In genomic region chr4:56302102-56302501, GRCh38 we compare ENCODE assay signal across 14 cellular contexts.
A peak's percentile ranks its signal among the peaks of the same experiment; 100 is the strongest.
DNase-seq lines count a peak whose midpoint lies in the region; ATAC-seq and TF ChIP-seq lines count a peak whose summit lies in the region.
"Had no signal": no experiment of that assay in that cellular context is flagged by ENCODE, and none has a peak within 500 bp of the region (broad histone marks: within the 10 kb centered on the region; RNA-seq: fewer than 3 reads in every experiment).

No MANE protein-coding gene starts in this region.

- no peaks in the 10 kb centered on the region for H3K36me3 Mint-ChIP-seq in WTC11
- H3K36me3 Mint-ChIP-seq: CD8-positive, alpha-beta T cell had no signal

- no peak for TF ChIP-seq POLR2A in testis (IDR thresholded peaks at IDR 0.05)

- H3K9me2 ChIP-seq in Loucy (replicated peaks; ENCODE audit: low read depth, low read length) (no peaks in the 10 kb centered on the region), hepatocyte (replicated peaks; ENCODE audit: insufficient read depth) (no peaks in the 10 kb centered on the region)

- no peaks in the 10 kb centered on the region for H4K20me1 ChIP-seq in Loucy (ENCODE audit: insufficient read depth, low read length, poor library complexity, severe bottlenecking)
- H4K20me1 ChIP-seq in hepatocyte (ENCODE audit: insufficient read depth, poor library complexity, severe bottlenecking): no peaks in the 10 kb centered on the region
- H4K20me1 ChIP-seq: BLaER1 treated with 17β-estradiol and CSF1 and Interleukin-3, amounts not matched to agents 10 nM and 100 nM had no signal

- H4K91ac ChIP-seq in neuronal stem cell (ENCODE audit: low read depth, low read length, poor library complexity): no peak overlapping the region

- H3K9me3 ChIP-seq in Loucy (ENCODE audit: insufficient read depth, low read depth, low read length): no peaks in the 10 kb centered on the region
- no peaks in the 10 kb centered on the region for H3K9me3 ChIP-seq in hepatocyte (ENCODE audit: low read depth)
- H3K9me3 ChIP-seq in neuronal stem cell (replicated peaks in 1 of 2; ENCODE audit: control insufficient read depth in 2 of 2, insufficient read depth in 1 of 2, low read depth in 1 of 2, low read length in 2 of 2): no peaks in the 10 kb centered on the region
- H3K9me3 ChIP-seq in testis: no peaks in the 10 kb centered on the region
- H3K9me3 ChIP-seq: BLaER1 treated with 17β-estradiol and CSF1 and Interleukin-3, amounts not matched to agents 10 nM and 100 nM; HAP-1 had no signal

- no peak overlapping the region for H3K23ac ChIP-seq in neuronal stem cell (ENCODE audit: low read depth, low read length, poor library complexity)

- H3K79me1 ChIP-seq in neuronal stem cell (ENCODE audit: low read depth, low read length): no peaks in the 10 kb centered on the region

- H2BK5ac ChIP-seq in neuronal stem cell (ENCODE audit: low read length): no peak overlapping the region

- no peaks in the 10 kb centered on the region for H3K27me3 Mint-ChIP-seq in WTC11 (ENCODE audit: low read depth)
- H3K27me3 Mint-ChIP-seq: B cell had no signal

- peak; percentile 13; the same call in 1 of the 2 replicates for ATAC-seq in WTC11
- ATAC-seq in Right ventricle myocardium superior (ENCODE audit: poor library complexity): no peak

- peak overlapping the region; percentile 58; the same call in 1 of the 2 replicates for H2AFZ ChIP-seq in Loucy (ENCODE audit: low read length)
- no peak overlapping the region for H2AFZ ChIP-seq in hepatocyte
- no peak overlapping the region for H2AFZ ChIP-seq in neuronal stem cell (ENCODE audit: low read length)

- CTCF ChIA-PET in WTC11 (lab: Charles Lee): interaction anchor here (1.2 kb wide), 1 partner anchor 168 kb away, joined by 3 read pairs; no protein-coding TSS in a partner anchor

- H3K4me2 ChIP-seq in Loucy (ENCODE audit: low read depth, low read length, poor library complexity, severe bottlenecking) (no peak overlapping the region), hepatocyte (peak overlapping the region; percentile 31), neuronal stem cell (ENCODE audit: insufficient read depth, low read length, poor library complexity, severe bottlenecking) (no peak overlapping the region)

- H3K27ac ChIP-seq in hepatocyte: peak overlapping the region; percentile 1
- H3K27ac ChIP-seq in neuronal stem cell (replicated peaks; ENCODE audit: low read length): no peak overlapping the region
- no peak overlapping the region for H3K27ac ChIP-seq in testis
- H3K27ac ChIP-seq: BLaER1 treated with 17β-estradiol and CSF1 and Interleukin-3, amounts not matched to agents 10 nM and 100 nM; GM23248 had no signal

- H2BK12ac ChIP-seq in neuronal stem cell (ENCODE audit: low read length): no peak overlapping the region

- no peaks in the 10 kb centered on the region for H3K4me1 ChIP-seq in Loucy (ENCODE audit: insufficient read depth, low read length, poor library complexity, severe bottlenecking)
- no peaks in the 10 kb centered on the region for H3K4me1 ChIP-seq in hepatocyte (ENCODE audit: insufficient read depth)
- peaks cover 8 to 16% of the 10 kb centered on the region in 2 donors for H3K4me1 ChIP-seq in neuronal stem cell (ENCODE audit: control insufficient read depth in 2 of 2, insufficient read depth in 1 of 2, low read depth in 1 of 2, low read length in 2 of 2)
- H3K4me1 ChIP-seq in testis: peaks cover 8% of the 10 kb centered on the region

- POLR2A ChIA-PET in WTC11 (lab: Charles Lee): no interaction called here

- no peaks in the 10 kb centered on the region for H3K36me3 ChIP-seq in Loucy (ENCODE audit: insufficient read depth, low read length)
- no peaks in the 10 kb centered on the region for H3K36me3 ChIP-seq in hepatocyte (replicated peaks; ENCODE audit: insufficient read depth, low read depth)
- H3K36me3 ChIP-seq in neuronal stem cell (replicated peaks in 1 of 2; ENCODE audit: control insufficient read depth in 2 of 2, insufficient read depth in 2 of 2, low read length in 2 of 2): peaks cover 0 to 7% of the 10 kb centered on the region in 2 donors
- no peaks in the 10 kb centered on the region for H3K36me3 ChIP-seq in testis (ENCODE audit: low read depth, missing control alignments)
- H3K36me3 ChIP-seq: HAP-1 had no signal

- no peak overlapping the region for H3K4me3 ChIP-seq in Loucy (ENCODE audit: low read length, poor library complexity, severe bottlenecking)
- no peak overlapping the region for H3K4me3 ChIP-seq in hepatocyte
- peak overlapping the region in 1 of 2 donors; percentile 55 for H3K4me3 ChIP-seq in neuronal stem cell (ENCODE audit: low read length in 2 of 2)
- H3K4me3 ChIP-seq in testis: no peak overlapping the region
- H3K4me3 ChIP-seq: BLaER1 treated with 17β-estradiol and CSF1 and Interleukin-3, amounts not matched to agents 10 nM and 100 nM; HAP-1 had no signal

- H3K4me3 Mint-ChIP-seq in WTC11: no peak overlapping the region
- H3K4me3 Mint-ChIP-seq: B cell; CD8-positive, alpha-beta T cell had no signal

- no peak overlapping the region for H2BK120ac ChIP-seq in neuronal stem cell (ENCODE audit: low read depth, low read length)

- H3F3A ChIP-seq in Loucy (ENCODE audit: low read depth): no peaks in the 10 kb centered on the region

- 75% methylated on average over 7 of the region's 7 CpGs for WGBS in hepatocyte (ENCODE audit: low lambda C conversion rate, missing lambda C conversion rate)
- no CpG with 5 or more reads among the region's 7 CpGs for WGBS in neuronal stem cell (ENCODE audit: extremely low coverage in 2 of 2, insufficient read length in 2 of 2, insufficient replicate concordance in 1 of 2), 2 donors
- WGBS in testis, 2 donors: 33 to 56% methylated on average over 5 to 7 of the region's 7 CpGs

- peak overlapping the region; percentile 29 for H2AK5ac ChIP-seq in neuronal stem cell (ENCODE audit: low read depth, low read length)

- no peaks in the 10 kb centered on the region for H3K79me2 ChIP-seq in Loucy (ENCODE audit: insufficient read depth, low read length)
- no peaks in the 10 kb centered on the region for H3K79me2 ChIP-seq in hepatocyte

- no peak overlapping the region for H4K8ac ChIP-seq in neuronal stem cell (ENCODE audit: low read depth, low read length)

- H3K9ac ChIP-seq in Loucy (ENCODE audit: low read depth, low read length, poor library complexity, severe bottlenecking) (no peak overlapping the region), neuronal stem cell (ENCODE audit: low read depth, low read length, poor library complexity) (no peak overlapping the region)
- H3K9ac ChIP-seq: BLaER1 treated with 17β-estradiol and CSF1 and Interleukin-3, amounts not matched to agents 10 nM and 100 nM had no signal

- TF ChIP-seq CTCF in Loucy (conservative IDR thresholded peaks at IDR 0.05; ENCODE audit: low read length): no peak
- TF ChIP-seq CTCF in WTC11 (IDR thresholded peaks at IDR 0.05): no peak
- no peak for TF ChIP-seq CTCF in hepatocyte (IDR thresholded peaks at IDR 0.05; ENCODE audit: poor library complexity)
- no peak for TF ChIP-seq CTCF in testis (IDR thresholded peaks at IDR 0.05)

- peaks cover 15% of the 10 kb centered on the region for H3K4me1 Mint-ChIP-seq in WTC11

- H3K14ac ChIP-seq in neuronal stem cell (ENCODE audit: low read length): no peak overlapping the region

- H3K9me3 Mint-ChIP-seq in WTC11: no peaks in the 10 kb centered on the region
- H3K9me3 Mint-ChIP-seq: CD8-positive, alpha-beta T cell had no signal

- H3K18ac ChIP-seq in neuronal stem cell (ENCODE audit: low read length): no peak overlapping the region

- intact Hi-C loops in testis (cut with DNase I; ENCODE audit: low total_unique reads) (no loop called here), Right ventricle myocardium superior (cut with DNase I) (loop anchor here (5.0 kb wide), 1 partner anchor 355 kb away; the partner anchor contains the start of gene CEP135)

- H3K27me3 ChIP-seq in Loucy (ENCODE audit: insufficient read depth, low read length, poor library complexity, severe bottlenecking) (no peaks in the 10 kb centered on the region), hepatocyte (no peaks in the 10 kb centered on the region), neuronal stem cell (ENCODE audit: control insufficient read depth in 3 of 3, insufficient read depth in 3 of 3, low read depth in 1 of 3, low read length in 3 of 3) (no peaks in the 10 kb centered on the region), testis (no peaks in the 10 kb centered on the region)
- H3K27me3 ChIP-seq: BLaER1 treated with 17β-estradiol and CSF1 and Interleukin-3, amounts not matched to agents 10 nM and 100 nM had no signal

- H2BK15ac ChIP-seq in neuronal stem cell (ENCODE audit: low read length): no peak overlapping the region

- H3K27ac Mint-ChIP-seq in WTC11: no peak overlapping the region
- H3K27ac Mint-ChIP-seq: B cell; CD8-positive, alpha-beta T cell had no signal

- no peak overlapping the region for H3K4ac ChIP-seq in neuronal stem cell (ENCODE audit: low read length)

- DNase-seq in WTC11 (ENCODE audit: low spot score): no peak
- DNase-seq in hepatocyte (ENCODE audit: low spot score): no peak
- DNase-seq in neuronal stem cell (ENCODE audit: low spot score): no peak
- DNase-seq in ureter (ENCODE audit: low spot score): no peak
- no peak for DNase-seq in testis
- DNase-seq in AG08395 (ENCODE audit: low spot score): no peak
- no peak for DNase-seq in Right ventricle myocardium superior
- DNase-seq: 8988T had no signal

TF ChIP-seq in WTC11, 78 proteins besides CTCF, POLR2A, EP300 and RAD21:
- TF ChIP-seq EMX1 (CRISPR knock-in tag; IDR thresholded peaks at IDR 0.05): no peak
